8 cellular contexts compared by ENCODE assay signal in the genomic region with DNA sequence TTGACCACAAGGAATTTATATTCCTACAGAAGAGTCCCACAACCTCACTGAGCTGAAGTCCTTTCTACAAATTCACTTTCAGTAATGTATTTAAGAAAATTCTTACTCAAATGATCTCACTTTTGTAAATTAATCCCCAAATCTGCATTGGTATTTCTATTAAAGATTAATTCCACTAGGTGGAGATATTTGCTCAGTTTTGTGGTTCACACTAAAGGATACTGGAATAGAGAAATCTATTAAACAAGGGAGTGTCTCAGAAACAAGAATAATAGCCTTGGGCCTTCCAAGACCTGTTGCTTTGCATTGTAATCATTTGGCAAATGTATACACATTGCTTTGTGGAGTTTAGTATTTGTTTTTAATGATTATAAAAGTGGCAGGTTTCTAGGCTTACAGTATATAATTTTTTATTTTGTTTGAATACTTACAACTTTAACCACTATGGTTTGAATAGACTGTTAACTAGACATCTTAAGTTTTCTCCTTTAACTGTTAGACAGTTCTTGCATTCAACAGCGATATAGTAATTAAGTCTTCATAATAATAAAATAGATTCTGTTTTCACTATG. TPM values are rescaled to one million over a fixed set of nuclear protein-coding genes. Genes with fewer than 3 reads are reported as not detected.
A peak's percentile ranks its signal among the peaks of the same experiment; 100 is the strongest.
DNase-seq lines count a peak whose midpoint lies in the region; ATAC-seq, FAIRE-seq and TF ChIP-seq lines count a peak whose summit lies in the region.

No MANE protein-coding gene starts in this region.

- H3K9me1 ChIP-seq in endothelial cell of umbilical vein (replicated peaks; ENCODE audit: control insufficient read depth, extremely low read depth, insufficient read depth, low read length) = no peaks in the 10 kb centered on the region

- CTCF ChIA-PET in endothelial cell of umbilical vein (lab: Charles Lee) = interaction anchor here (1.5 to 2.1 kb wide), 4 partner anchors 627 to 671 kb away, joined by 3 to 20 read pairs (median 6); no protein-coding TSS in a partner anchor

- H4K20me1 ChIP-seq in endothelial cell of umbilical vein (replicated peaks; ENCODE audit: control insufficient read depth, extremely low read depth, insufficient read depth, low read length) = no peaks in the 10 kb centered on the region

- intact Hi-C loops in endothelial cell of umbilical vein (cut with micrococcal nuclease) = loop anchor here (1.0 to 5.0 kb wide), 3 partner anchors 679 to 991 kb away; no protein-coding TSS in a partner anchor
- intact Hi-C loops in sciatic nerve (cut with DNase I) = no loop called here

- H3K9me3 Mint-ChIP-seq in activated naive CD8-positive, alpha-beta T cell treated with anti-CD3 and anti-CD28 coated beads for 36 hours = no peaks in the 10 kb centered on the region

- H3K27ac ChIP-seq in endothelial cell of umbilical vein (ENCODE audit: insufficient read depth, low read depth, low read length) = no peak overlapping the region

- FAIRE-seq in endothelial cell of umbilical vein (lab: Jason Lieb, UNC) = no peak

- no peak overlapping the region for H3K4me3 ChIP-seq in endothelial cell of umbilical vein (replicated peaks in 1 of 3; ENCODE audit: insufficient read depth in 1 of 3, low read depth in 1 of 3, low read length in 3 of 3)

- H3K36me3 Mint-ChIP-seq in activated naive CD8-positive, alpha-beta T cell treated with anti-CD3 and anti-CD28 coated beads for 36 hours = no peaks in the 10 kb centered on the region

- peaks cover 12% of the 10 kb centered on the region for H3K4me1 Mint-ChIP-seq in activated naive CD8-positive, alpha-beta T cell treated with anti-CD3 and anti-CD28 coated beads for 36 hours

- dilution Hi-C loops in endothelial cell of umbilical vein (cut with MboI; ENCODE audit: extremely low pct_ligation_motif_present, low sequenced_read_pairs) = no loop called here

- DNase-seq in SIG-M5 treated with dmso at 0.1 percent for 504 hours (lab: John Stamatoyannopoulos, UW; ENCODE audit: unreplicated experiment) = peak; percentile 36
- DNase-seq in SIG-M5 (lab: John Stamatoyannopoulos, UW) = no peak
- peak; percentile 63 for DNase-seq in NCI-H69 (lab: John Stamatoyannopoulos, UW)
- DNase-seq in endothelial cell of umbilical vein (ENCODE audit: low read depth, low spot score) = peak; percentile 32
- DNase-seq in sciatic nerve (ENCODE audit: low spot score) = no peak
- DNase-seq in NOMO-1 treated with dmso at 0.1 percent for 144 hours (lab: John Stamatoyannopoulos, UW; ENCODE audit: unreplicated experiment) = no peak
- DNase-seq in stimulated activated CD4-positive, alpha-beta T cell treated with anti-CD3 and anti-CD28 coated beads, Interleukin-15, amount 100 ng/mL, for 24 hours = no peak
- no peak for DNase-seq in activated naive CD8-positive, alpha-beta T cell treated with anti-CD3 and anti-CD28 coated beads for 36 hours

- H3K4me3 Mint-ChIP-seq in activated naive CD8-positive, alpha-beta T cell treated with anti-CD3 and anti-CD28 coated beads for 36 hours = no peak overlapping the region

- no peaks in the 10 kb centered on the region for H3K79me2 ChIP-seq in endothelial cell of umbilical vein (ENCODE audit: control insufficient read depth, insufficient read depth, low read length)

- ATAC-seq in sciatic nerve = peak; percentile 51

- no peak overlapping the region for H2AFZ ChIP-seq in endothelial cell of umbilical vein (ENCODE audit: low read depth, low read length)

- no peaks in the 10 kb centered on the region for H3K4me1 ChIP-seq in endothelial cell of umbilical vein (ENCODE audit: control insufficient read depth, extremely low read depth, insufficient read depth, low read length)

- H3K27me3 ChIP-seq in endothelial cell of umbilical vein (ENCODE audit: control insufficient read depth in 2 of 2, insufficient read depth in 2 of 2, low read length in 2 of 2) = peaks cover 2 to 6% of the 10 kb centered on the region in 2 experiments

- no peaks in the 10 kb centered on the region for H3K9me3 ChIP-seq in endothelial cell of umbilical vein (replicated peaks; ENCODE audit: control insufficient read depth, insufficient read depth, low read length)

- peak in 1 of 2 donors; percentile 9 for TF ChIP-seq CTCF in endothelial cell of umbilical vein (IDR thresholded peaks at IDR 0.05; ENCODE audit: extremely low read depth in 1 of 2, insufficient read depth in 1 of 2, low read depth in 1 of 2, low read length in 2 of 2)

- no TSS peak for BruUV-seq in endothelial cell of umbilical vein (replicated peaks; lab: Mats Ljungman, UMichigan)

- POLR2A ChIA-PET in endothelial cell of umbilical vein (lab: Charles Lee) = no interaction called here

- H3K36me3 ChIP-seq in endothelial cell of umbilical vein (ENCODE audit: control insufficient read depth in 2 of 2, extremely low read depth in 1 of 2, insufficient read depth in 2 of 2, low read length in 2 of 2) = no peaks in the 10 kb centered on the region

- peaks cover 27% of the 10 kb centered on the region for H3K27me3 Mint-ChIP-seq in activated naive CD8-positive, alpha-beta T cell treated with anti-CD3 and anti-CD28 coated beads for 36 hours

- H3K4me2 ChIP-seq in endothelial cell of umbilical vein (ENCODE audit: insufficient read depth, low read length) = no peak overlapping the region

- no peak overlapping the region for H3K9ac ChIP-seq in endothelial cell of umbilical vein (replicated peaks; ENCODE audit: extremely low read depth, insufficient read depth, low read length)

- no peak overlapping the region for H3K27ac Mint-ChIP-seq in activated naive CD8-positive, alpha-beta T cell treated with anti-CD3 and anti-CD28 coated beads for 36 hours

- TF ChIP-seq POLR2A in endothelial cell of umbilical vein (IDR thresholded peaks at IDR 0.05; ENCODE audit: low read depth, low read length) = no peak

TF ChIP-seq in endothelial cell of umbilical vein, 7 proteins besides CTCF, POLR2A, EP300 and RAD21:
- no peak for TF ChIP-seq POLR2AphosphoS5 (IDR thresholded peaks at IDR 0.05; ENCODE audit: insufficient read depth, low read depth, low read length)
- no peak for TF ChIP-seq JUN (IDR thresholded peaks at IDR 0.05; ENCODE audit: borderline replicate concordance, insufficient read depth, insufficient read length, low read depth)
- TF ChIP-seq EZH2 (IDR thresholded peaks at IDR 0.05; ENCODE audit: borderline replicate concordance, low read depth, low read length, severe bottlenecking) = no peak
- no peak for TF ChIP-seq FOS (IDR thresholded peaks at IDR 0.05; ENCODE audit: borderline replicate concordance, insufficient read depth, low read length)
- no peak for TF ChIP-seq MYC (IDR thresholded peaks at IDR 0.05; ENCODE audit: low read depth, low read length)
- TF ChIP-seq, protein P1, sequence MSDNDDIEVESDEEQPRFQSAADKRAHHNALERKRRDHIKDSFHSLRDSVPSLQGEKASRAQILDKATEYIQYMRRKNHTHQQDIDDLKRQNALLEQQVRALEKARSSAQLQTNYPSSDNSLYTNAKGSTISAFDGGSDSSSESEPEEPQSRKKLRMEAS (IDR thresholded peaks at IDR 0.05; ENCODE audit: insufficient read depth, insufficient read length) = no peak
- no peak for TF ChIP-seq GATA2 (IDR thresholded peaks at IDR 0.05; ENCODE audit: insufficient read depth, insufficient read length, low read depth, low read length)

RNA-seq across cellular contexts. Expression of a gene that starts 25.9 kb away (rescaled TPM):
- total RNA-seq in endothelial cell of umbilical vein (not detected in 2 replicates), sciatic nerve (0.22 TPM)
- not detected in 2 replicates for polyA plus RNA-seq in endothelial cell of umbilical vein
- polyA plus RNA-seq in endothelial cell of umbilical vein (2011; cell fraction: cytosol; rRNA removed) = not detected in 2 replicates
- not detected in 2 replicates for polyA plus RNA-seq in endothelial cell of umbilical vein (2011; cell fraction: nucleus; rRNA removed)
- polyA plus RNA-seq in endothelial cell of umbilical vein (2012) = not detected in 2 replicates
- polyA minus RNA-seq in endothelial cell of umbilical vein = not detected in 2 replicates
- polyA minus RNA-seq in endothelial cell of umbilical vein (2011; cell fraction: cytosol; rRNA and poly(A)+ RNA removed) = not detected
- not detected in 2 replicates for polyA minus RNA-seq in endothelial cell of umbilical vein (2011; cell fraction: nucleus; rRNA and poly(A)+ RNA removed)
- total RNA-seq in activated naive CD8-positive, alpha-beta T cell treated with anti-CD3 and anti-CD28 coated beads for 36 hours = not detected

Comparison
In these comparisons a context has a peak if more than half of its experiments do, and no peak if none do; other contexts are left out.
1. DNase-seq: peak in SIG-M5 treated with dmso at 0.1 percent for 504 hours (single experiment), NCI-H69 (single experiment) and endothelial cell of umbilical vein (single experiment); none in SIG-M5 (single experiment), sciatic nerve (single experiment), NOMO-1 treated with dmso at 0.1 percent for 144 hours (single experiment), stimulated activated CD4-positive, alpha-beta T cell treated with anti-CD3 and anti-CD28 coated beads, Interleukin-15, amount 100 ng/mL, for 24 hours (single experiment) and activated naive CD8-positive, alpha-beta T cell treated with anti-CD3 and anti-CD28 coated beads for 36 hours (single experiment).